Comparison of ENCODE assay signal across 2 cellular contexts in the genomic region with DNA sequence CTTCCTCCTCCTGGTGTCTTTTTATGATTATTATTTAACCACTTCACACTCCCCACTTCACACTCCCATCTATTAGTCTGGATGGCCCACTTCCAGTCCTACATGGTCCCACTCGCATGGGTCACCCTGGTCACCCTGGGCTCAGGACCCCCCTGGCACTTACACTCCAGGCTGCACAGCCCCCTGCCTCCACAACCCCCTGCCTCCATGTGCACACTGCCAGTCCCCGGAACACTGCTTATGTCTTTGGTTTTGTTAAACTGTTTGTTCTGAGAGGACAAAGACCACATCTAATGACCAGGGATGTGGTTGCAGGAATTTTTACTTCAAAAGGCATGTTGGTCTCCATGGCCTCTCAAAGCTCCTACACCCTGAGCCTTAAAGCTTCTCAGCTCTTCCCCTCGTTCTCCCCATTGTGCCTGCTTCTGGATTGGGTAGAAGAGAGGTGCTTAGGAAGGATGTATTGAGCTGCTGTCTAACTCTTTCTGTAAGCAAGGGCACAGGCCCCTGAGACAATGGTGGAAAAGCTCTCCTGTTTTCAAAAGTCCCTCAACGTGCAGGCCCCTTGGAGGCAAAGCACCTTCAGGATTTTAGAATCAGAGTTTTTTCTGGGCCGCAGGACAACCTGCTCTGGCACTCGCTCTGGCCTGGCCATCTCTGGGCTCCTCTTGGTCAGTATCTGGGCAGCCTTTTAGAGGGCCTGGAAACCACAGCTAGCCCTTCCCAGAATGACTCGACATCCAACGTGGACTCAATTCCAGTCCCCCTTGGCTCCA.
TF ChIP-seq lines count a peak whose summit lies in the region.

No MANE protein-coding gene starts in this region.

TF ChIP-seq in IMR-90, 13 proteins besides CTCF, POLR2A, EP300 and RAD21:
- no peak for TF ChIP-seq MXI1 (IDR thresholded peaks at IDR 0.05; ENCODE audit: borderline replicate concordance, low read depth, low read length)
- TF ChIP-seq BHLHE40 (IDR thresholded peaks at IDR 0.05; ENCODE audit: low read depth, low read length): no peak
- TF ChIP-seq, protein P1, sequence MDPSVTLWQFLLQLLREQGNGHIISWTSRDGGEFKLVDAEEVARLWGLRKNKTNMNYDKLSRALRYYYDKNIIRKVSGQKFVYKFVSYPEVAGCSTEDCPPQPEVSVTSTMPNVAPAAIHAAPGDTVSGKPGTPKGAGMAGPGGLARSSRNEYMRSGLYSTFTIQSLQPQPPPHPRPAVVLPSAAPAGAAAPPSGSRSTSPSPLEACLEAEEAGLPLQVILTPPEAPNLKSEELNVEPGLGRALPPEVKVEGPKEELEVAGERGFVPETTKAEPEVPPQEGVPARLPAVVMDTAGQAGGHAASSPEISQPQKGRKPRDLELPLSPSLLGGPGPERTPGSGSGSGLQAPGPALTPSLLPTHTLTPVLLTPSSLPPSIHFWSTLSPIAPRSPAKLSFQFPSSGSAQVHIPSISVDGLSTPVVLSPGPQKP (IDR thresholded peaks at IDR 0.05; ENCODE audit: borderline replicate concordance, low read depth, low read length): no peak
- no peak for TF ChIP-seq MAZ (IDR thresholded peaks at IDR 0.05; ENCODE audit: borderline replicate concordance, low read depth, low read length)
- no peak for TF ChIP-seq FOS (IDR thresholded peaks at IDR 0.05; ENCODE audit: low read depth, low read length)
- no peak for TF ChIP-seq CHD1 (IDR thresholded peaks at IDR 0.05; ENCODE audit: low read depth, low read length)
- no peak for TF ChIP-seq SMC3 (IDR thresholded peaks at IDR 0.05; ENCODE audit: low read depth, low read length)
- no peak for TF ChIP-seq CEBPB (IDR thresholded peaks at IDR 0.05; ENCODE audit: low read depth, low read length)
- no peak for TF ChIP-seq NFE2L2 (IDR thresholded peaks at IDR 0.05; ENCODE audit: low read depth, low read length)
- no peak for TF ChIP-seq RCOR1 (IDR thresholded peaks at IDR 0.05; ENCODE audit: insufficient replicate concordance, low read length)
- TF ChIP-seq RFX5 (IDR thresholded peaks at IDR 0.05; ENCODE audit: low read depth, low read length): no peak
- no peak for TF ChIP-seq MAFK (IDR thresholded peaks at IDR 0.05; ENCODE audit: low read depth, low read length)
- TF ChIP-seq, protein P2, sequence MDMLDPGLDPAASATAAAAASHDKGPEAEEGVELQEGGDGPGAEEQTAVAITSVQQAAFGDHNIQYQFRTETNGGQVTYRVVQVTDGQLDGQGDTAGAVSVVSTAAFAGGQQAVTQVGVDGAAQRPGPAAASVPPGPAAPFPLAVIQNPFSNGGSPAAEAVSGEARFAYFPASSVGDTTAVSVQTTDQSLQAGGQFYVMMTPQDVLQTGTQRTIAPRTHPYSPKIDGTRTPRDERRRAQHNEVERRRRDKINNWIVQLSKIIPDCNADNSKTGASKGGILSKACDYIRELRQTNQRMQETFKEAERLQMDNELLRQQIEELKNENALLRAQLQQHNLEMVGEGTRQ (IDR thresholded peaks at IDR 0.05; ENCODE audit: low read depth, low read length): no peak

TF ChIP-seq in K562, 482 proteins besides CTCF, POLR2A, EP300 and RAD21:
- TF ChIP-seq DNMT1 (IDR thresholded peaks at IDR 0.05) (no peak), SIRT6 (IDR thresholded peaks at IDR 0.05; ENCODE audit: low read depth, low read length) (no peak), STAT5A (IDR thresholded peaks at IDR 0.05; ENCODE audit: borderline replicate concordance, low read length) (no peak), XRCC4 (IDR thresholded peaks at IDR 0.05; ENCODE audit: extremely low read depth, insufficient read depth, insufficient read length) (no peak), KAT7 (CRISPR knock-in tag; IDR thresholded peaks at IDR 0.05; ENCODE audit: borderline replicate concordance) (no peak), DACH1 (IDR thresholded peaks at IDR 0.05; ENCODE audit: partially characterized antibody) (no peak), SAFB (IDR thresholded peaks at IDR 0.05; ENCODE audit: borderline replicate concordance, low read depth, low read length) (no peak), PRPF4 (IDR thresholded peaks at IDR 0.05; ENCODE audit: insufficient read depth, low read depth, low read length, poor library complexity, severe bottlenecking) (no peak), MAFF (IDR thresholded peaks at IDR 0.05; ENCODE audit: low read length) (no peak), HLTF (IDR thresholded peaks at IDR 0.05) (no peak)
- TF ChIP-seq, protein P3, sequence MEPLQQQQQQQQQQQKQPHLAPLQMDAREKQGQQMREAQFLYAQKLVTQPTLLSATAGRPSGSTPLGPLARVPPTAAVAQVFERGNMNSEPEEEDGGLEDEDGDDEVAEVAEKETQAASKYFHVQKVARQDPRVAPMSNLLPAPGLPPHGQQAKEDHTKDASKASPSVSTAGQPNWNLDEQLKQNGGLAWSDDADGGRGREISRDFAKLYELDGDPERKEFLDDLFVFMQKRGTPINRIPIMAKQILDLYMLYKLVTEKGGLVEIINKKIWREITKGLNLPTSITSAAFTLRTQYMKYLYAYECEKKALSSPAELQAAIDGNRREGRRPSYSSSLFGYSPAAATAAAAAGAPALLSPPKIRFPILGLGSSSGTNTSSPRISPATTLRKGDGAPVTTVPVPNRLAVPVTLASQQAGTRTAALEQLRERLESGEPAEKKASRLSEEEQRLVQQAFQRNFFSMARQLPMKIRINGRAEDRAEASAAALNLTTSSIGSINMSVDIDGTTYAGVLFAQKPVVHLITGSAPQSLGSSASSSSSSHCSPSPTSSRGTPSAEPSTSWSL (CRISPR knock-in tag; IDR thresholded peaks at IDR 0.05; ENCODE audit: borderline replicate concordance): no peak
- TF ChIP-seq, protein P4, sequence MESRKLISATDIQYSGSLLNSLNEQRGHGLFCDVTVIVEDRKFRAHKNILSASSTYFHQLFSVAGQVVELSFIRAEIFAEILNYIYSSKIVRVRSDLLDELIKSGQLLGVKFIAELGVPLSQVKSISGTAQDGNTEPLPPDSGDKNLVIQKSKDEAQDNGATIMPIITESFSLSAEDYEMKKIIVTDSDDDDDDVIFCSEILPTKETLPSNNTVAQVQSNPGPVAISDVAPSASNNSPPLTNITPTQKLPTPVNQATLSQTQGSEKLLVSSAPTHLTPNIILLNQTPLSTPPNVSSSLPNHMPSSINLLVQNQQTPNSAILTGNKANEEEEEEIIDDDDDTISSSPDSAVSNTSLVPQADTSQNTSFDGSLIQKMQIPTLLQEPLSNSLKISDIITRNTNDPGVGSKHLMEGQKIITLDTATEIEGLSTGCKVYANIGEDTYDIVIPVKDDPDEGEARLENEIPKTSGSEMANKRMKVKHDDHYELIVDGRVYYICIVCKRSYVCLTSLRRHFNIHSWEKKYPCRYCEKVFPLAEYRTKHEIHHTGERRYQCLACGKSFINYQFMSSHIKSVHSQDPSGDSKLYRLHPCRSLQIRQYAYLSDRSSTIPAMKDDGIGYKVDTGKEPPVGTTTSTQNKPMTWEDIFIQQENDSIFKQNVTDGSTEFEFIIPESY (CRISPR knock-in tag; IDR thresholded peaks at IDR 0.05): no peak
- TF ChIP-seq, protein P5, sequence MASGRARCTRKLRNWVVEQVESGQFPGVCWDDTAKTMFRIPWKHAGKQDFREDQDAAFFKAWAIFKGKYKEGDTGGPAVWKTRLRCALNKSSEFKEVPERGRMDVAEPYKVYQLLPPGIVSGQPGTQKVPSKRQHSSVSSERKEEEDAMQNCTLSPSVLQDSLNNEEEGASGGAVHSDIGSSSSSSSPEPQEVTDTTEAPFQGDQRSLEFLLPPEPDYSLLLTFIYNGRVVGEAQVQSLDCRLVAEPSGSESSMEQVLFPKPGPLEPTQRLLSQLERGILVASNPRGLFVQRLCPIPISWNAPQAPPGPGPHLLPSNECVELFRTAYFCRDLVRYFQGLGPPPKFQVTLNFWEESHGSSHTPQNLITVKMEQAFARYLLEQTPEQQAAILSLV (tag; IDR thresholded peaks at IDR 0.05): no peak
- TF ChIP-seq, protein P6, sequence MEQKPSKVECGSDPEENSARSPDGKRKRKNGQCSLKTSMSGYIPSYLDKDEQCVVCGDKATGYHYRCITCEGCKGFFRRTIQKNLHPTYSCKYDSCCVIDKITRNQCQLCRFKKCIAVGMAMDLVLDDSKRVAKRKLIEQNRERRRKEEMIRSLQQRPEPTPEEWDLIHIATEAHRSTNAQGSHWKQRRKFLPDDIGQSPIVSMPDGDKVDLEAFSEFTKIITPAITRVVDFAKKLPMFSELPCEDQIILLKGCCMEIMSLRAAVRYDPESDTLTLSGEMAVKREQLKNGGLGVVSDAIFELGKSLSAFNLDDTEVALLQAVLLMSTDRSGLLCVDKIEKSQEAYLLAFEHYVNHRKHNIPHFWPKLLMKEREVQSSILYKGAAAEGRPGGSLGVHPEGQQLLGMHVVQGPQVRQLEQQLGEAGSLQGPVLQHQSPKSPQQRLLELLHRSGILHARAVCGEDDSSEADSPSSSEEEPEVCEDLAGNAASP (IDR thresholded peaks at IDR 0.05): no peak
- TF ChIP-seq, protein P7, sequence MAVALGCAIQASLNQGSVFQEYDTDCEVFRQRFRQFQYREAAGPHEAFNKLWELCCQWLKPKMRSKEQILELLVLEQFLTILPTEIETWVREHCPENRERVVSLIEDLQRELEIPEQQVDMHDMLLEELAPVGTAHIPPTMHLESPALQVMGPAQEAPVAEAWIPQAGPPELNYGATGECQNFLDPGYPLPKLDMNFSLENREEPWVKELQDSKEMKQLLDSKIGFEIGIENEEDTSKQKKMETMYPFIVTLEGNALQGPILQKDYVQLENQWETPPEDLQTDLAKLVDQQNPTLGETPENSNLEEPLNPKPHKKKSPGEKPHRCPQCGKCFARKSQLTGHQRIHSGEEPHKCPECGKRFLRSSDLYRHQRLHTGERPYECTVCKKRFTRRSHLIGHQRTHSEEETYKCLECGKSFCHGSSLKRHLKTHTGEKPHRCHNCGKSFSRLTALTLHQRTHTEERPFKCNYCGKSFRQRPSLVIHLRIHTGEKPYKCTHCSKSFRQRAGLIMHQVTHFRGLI (CRISPR knock-in tag; IDR thresholded peaks at IDR 0.05): no peak
